1 cellular context compared by ENCODE assay signal in the genomic region with DNA sequence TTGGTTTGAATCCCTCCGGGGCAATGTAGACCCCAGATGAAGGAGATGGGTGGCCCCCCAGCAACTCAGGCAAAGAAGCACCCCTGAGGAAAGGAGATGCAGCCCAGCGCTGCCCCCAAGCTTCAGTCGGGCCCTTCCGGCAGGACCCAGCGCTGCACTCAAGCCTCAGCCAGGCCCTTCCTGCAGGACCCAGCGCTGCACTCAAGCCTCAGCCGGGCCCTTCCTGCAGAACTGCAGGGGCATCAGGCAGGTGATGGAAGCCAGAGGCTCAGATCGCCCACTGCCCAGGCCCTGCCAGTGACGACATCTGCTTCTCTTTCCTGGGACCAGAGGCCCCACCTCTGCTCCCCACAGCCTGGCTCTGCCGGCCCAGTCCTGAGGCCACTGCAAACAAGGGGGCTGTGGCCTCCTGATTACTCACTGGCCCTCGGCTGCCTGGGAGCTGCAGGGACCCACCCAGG.
TF ChIP-seq lines count a peak whose summit lies in the region.

No MANE protein-coding gene starts in this region.

TF ChIP-seq in HepG2, 621 proteins besides CTCF, POLR2A, EP300 and RAD21 (continued from another document):
- no peak for TF ChIP-seq ZBTB10 (CRISPR knock-in tag; IDR thresholded peaks at IDR 0.05; ENCODE audit: borderline replicate concordance)
- TF ChIP-seq GZF1 (CRISPR knock-in tag; IDR thresholded peaks at IDR 0.05) = no peak
- no peak for TF ChIP-seq ZBTB37 (CRISPR knock-in tag; IDR thresholded peaks at IDR 0.05)
- no peak for TF ChIP-seq GTF3A (CRISPR knock-in tag; conservative IDR thresholded peaks at IDR 0.05)
- TF ChIP-seq, protein P1, sequence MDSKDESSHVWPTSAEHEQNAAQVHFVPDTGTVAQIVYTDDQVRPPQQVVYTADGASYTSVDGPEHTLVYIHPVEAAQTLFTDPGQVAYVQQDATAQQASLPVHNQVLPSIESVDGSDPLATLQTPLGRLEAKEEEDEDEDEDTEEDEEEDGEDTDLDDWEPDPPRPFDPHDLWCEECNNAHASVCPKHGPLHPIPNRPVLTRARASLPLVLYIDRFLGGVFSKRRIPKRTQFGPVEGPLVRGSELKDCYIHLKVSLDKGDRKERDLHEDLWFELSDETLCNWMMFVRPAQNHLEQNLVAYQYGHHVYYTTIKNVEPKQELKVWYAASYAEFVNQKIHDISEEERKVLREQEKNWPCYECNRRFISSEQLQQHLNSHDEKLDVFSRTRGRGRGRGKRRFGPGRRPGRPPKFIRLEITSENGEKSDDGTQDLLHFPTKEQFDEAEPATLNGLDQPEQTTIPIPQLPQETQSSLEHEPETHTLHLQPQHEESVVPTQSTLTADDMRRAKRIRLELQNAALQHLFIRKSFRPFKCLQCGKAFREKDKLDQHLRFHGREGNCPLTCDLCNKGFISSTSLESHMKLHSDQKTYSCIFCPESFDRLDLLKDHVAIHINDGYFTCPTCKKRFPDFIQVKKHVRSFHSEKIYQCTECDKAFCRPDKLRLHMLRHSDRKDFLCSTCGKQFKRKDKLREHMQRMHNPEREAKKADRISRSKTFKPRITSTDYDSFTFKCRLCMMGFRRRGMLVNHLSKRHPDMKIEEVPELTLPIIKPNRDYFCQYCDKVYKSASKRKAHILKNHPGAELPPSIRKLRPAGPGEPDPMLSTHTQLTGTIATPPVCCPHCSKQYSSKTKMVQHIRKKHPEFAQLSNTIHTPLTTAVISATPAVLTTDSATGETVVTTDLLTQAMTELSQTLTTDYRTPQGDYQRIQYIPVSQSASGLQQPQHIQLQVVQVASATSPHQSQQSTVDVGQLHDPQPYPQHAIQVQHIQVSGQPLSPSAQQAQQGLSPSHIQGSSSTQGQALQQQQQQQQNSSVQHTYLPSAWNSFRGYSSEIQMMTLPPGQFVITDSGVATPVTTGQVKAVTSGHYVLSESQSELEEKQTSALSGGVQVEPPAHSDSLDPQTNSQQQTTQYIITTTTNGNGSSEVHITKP (CRISPR knock-in tag; IDR thresholded peaks at IDR 0.05; ENCODE audit: low read depth) = no peak
- no peak for TF ChIP-seq ZNF432 (CRISPR knock-in tag; IDR thresholded peaks at IDR 0.05; ENCODE audit: borderline replicate concordance)
